In genomic region chr10:112490543-112490942, GRCh38 we compare ENCODE assay signal across 17 cellular contexts. TPM values are rescaled to one million over a fixed set of nuclear protein-coding genes. Genes with fewer than 3 reads are reported as not detected.
DNase-seq lines count a peak whose midpoint lies in the region; ATAC-seq, FAIRE-seq and TF ChIP-seq lines count a peak whose summit lies in the region.
"Had no signal": no experiment of that assay in that cellular context is flagged by ENCODE, and none has a peak within 500 bp of the region (broad histone marks: within the 10 kb centered on the region; RNA-seq: fewer than 3 reads in every experiment).

No MANE protein-coding gene starts in this region.

- H3K4me2 ChIP-seq in A549 = peak overlapping the region; percentile 50
- H3K4me2 ChIP-seq: neural progenitor cell had no signal

- no peak overlapping the region for H3K4me3 ChIP-seq in A549
- H3K4me3 ChIP-seq: neural progenitor cell had no signal

- H3K4me1 ChIP-seq in A549 = peaks cover 14% of the 10 kb centered on the region

- TF ChIP-seq POLR2A in A549 (IDR thresholded peaks at IDR 0.05; ENCODE audit: low read length) = no peak

- CTCF ChIA-PET in A549 (lab: Yijun Ruan, JAX) = interaction anchor here (0.6 kb wide), 1 partner anchor 15 kb away, joined by 3 read pairs; no protein-coding TSS in a partner anchor

- TF ChIP-seq CTCF in A549 (IDR thresholded peaks at IDR 0.05) = no peak

- no peaks in the 10 kb centered on the region for H3K9me3 ChIP-seq in A549

- TF ChIP-seq RAD21 in A549 (conservative IDR thresholded peaks at IDR 0.05 in 1 of 2, IDR thresholded peaks at IDR 0.05 in 1 of 2) = no peak

- 50% methylated on average over 2 of the region's 2 CpGs for WGBS in A549 (ENCODE audit: missing lambda C conversion rate)

- POLR2A ChIA-PET in A549 (lab: Yijun Ruan, JAX) = no interaction called here

- no peak for DNase-seq in A549 (ENCODE audit: low read depth in 1 of 2, low spot score in 1 of 2)
- DNase-seq in HT-29 (ENCODE audit: low spot score) = peak; percentile 68
- DNase-seq in NCI-H2227 (lab: John Stamatoyannopoulos, UW; ENCODE audit: unreplicated experiment) = peak; percentile 20
- peak; percentile 45 for DNase-seq in dermis blood vessel endothelial cell
- DNase-seq in GM19239 (ENCODE audit: insufficient read length, low spot score) = no peak
- DNase-seq in stimulated activated naive CD8-positive, alpha-beta T cell treated with anti-CD3 and anti-CD28 coated beads, Interleukin-15, Interleukin-2, amounts not matched to agents 100 U/mL and 50 U/mL, for 24 hours = no peak
- DNase-seq in ureter (ENCODE audit: low spot score) = no peak
- DNase-seq: Kasumi-1; RPMI8226; stimulated activated naive CD4-positive, alpha-beta T cell had no signal

- ATAC-seq in A549 (no peak), HG02885 (IDR thresholded peaks at IDR 0.05; ENCODE audit: poor library complexity, unreplicated experiment) (no peak)
- no peak for ATAC-seq in stimulated activated naive CD8-positive, alpha-beta T cell treated with anti-CD3 and anti-CD28 coated beads, Interleukin-15, Interleukin-2, amounts not matched to agents 100 U/mL and 50 U/mL, for 24 hours
- ATAC-seq: esophagus mucosa, WTC11 had no signal

- FAIRE-seq in A549 (lab: Jason Lieb, UNC) (no peak), GM19239 (lab: Jason Lieb, UNC) (no peak)
- FAIRE-seq: bronchial epithelial cell, H1, islet of Langerhans had no signal

- H3K27ac ChIP-seq in A549 = no peak overlapping the region
- H3K27ac ChIP-seq: neural progenitor cell had no signal

- TF ChIP-seq EP300 in A549 (IDR thresholded peaks at IDR 0.05) = no peak

TF ChIP-seq in A549, 52 proteins besides CTCF, POLR2A, EP300 and RAD21:
- TF ChIP-seq FOSB (CRISPR knock-in tag; IDR thresholded peaks at IDR 0.05) (no peak), KDM1A (IDR thresholded peaks at IDR 0.05; ENCODE audit: low read depth) (no peak), BHLHE40 (IDR thresholded peaks at IDR 0.05; ENCODE audit: low read depth, low read length) (no peak), ZNF302 (CRISPR knock-in tag; IDR thresholded peaks at IDR 0.05) (no peak), ZC3H11A (IDR thresholded peaks at IDR 0.05) (no peak), POLR2AphosphoS2 (conservative IDR thresholded peaks at IDR 0.05; ENCODE audit: low read length) (no peak), HOXA7 (CRISPR knock-in tag; IDR thresholded peaks at IDR 0.05) (no peak), CHD2 (IDR thresholded peaks at IDR 0.05; ENCODE audit: low read length, partially characterized antibody) (no peak), RARB (CRISPR knock-in tag; IDR thresholded peaks at IDR 0.05) (no peak), ZSCAN20 (CRISPR knock-in tag; IDR thresholded peaks at IDR 0.05) (no peak), PHF8 (IDR thresholded peaks at IDR 0.05; ENCODE audit: borderline replicate concordance, low read depth) (no peak), RNF2 (IDR thresholded peaks at IDR 0.05; ENCODE audit: borderline replicate concordance, low read depth) (no peak), BCL3 (IDR thresholded peaks at IDR 0.05) (no peak), HEYL (CRISPR knock-in tag; IDR thresholded peaks at IDR 0.05) (no peak), KDM5A (IDR thresholded peaks at IDR 0.05) (no peak), SREBF2 (IDR thresholded peaks at IDR 0.05) (no peak)

RNA-seq across cellular contexts. Expression of gene VTI1A, which starts 43.5 kb away (rescaled TPM):
- polyA plus RNA-seq in A549 (2011; rRNA removed) (20.3 and 25.3 TPM in 2 replicates), A549 (2017; fragmentation: RNase III; extraction: RNeasy Plus Mini Kit Qiagen cat#74134 plus additional on column Dnase treatment) (16.7 to 17.2 TPM (median 17.0 TPM) in 3 replicates)
- 6.8 and 7.3 TPM in 2 replicates for polyA plus RNA-seq in A549 (2012; cell fraction: cytosol; rRNA removed)
- polyA plus RNA-seq in A549 (2012; cell fraction: nucleus; rRNA removed) = 10.6 and 19.1 TPM in 2 replicates
- 16.5 and 19.8 TPM in 2 replicates for polyA minus RNA-seq in A549 (2011; rRNA and poly(A)+ RNA removed)
- 24.8 and 30.5 TPM in 2 replicates for total RNA-seq in HT-29 (2014; rRNA removed; shearing (Covaris generic))
- total RNA-seq in dermis blood vessel endothelial cell (28.0 and 41.9 TPM in 2 replicates), ureter (50.4 TPM)

RNA-seq across cellular contexts. Expression of gene ZDHHC6, which starts 43.8 kb away (rescaled TPM):
- polyA plus RNA-seq in A549 (2011; rRNA removed) (43.0 and 57.0 TPM in 2 replicates), A549 (2017; fragmentation: RNase III; extraction: RNeasy Plus Mini Kit Qiagen cat#74134 plus additional on column Dnase treatment) (37.2 to 40.4 TPM (median 38.2 TPM) in 3 replicates)
- 11.6 and 14.2 TPM in 2 replicates for polyA plus RNA-seq in A549 (2012; cell fraction: cytosol; rRNA removed)
- polyA plus RNA-seq in A549 (2012; cell fraction: nucleus; rRNA removed) = 9.9 and 17.5 TPM in 2 replicates
- polyA minus RNA-seq in A549 (2011; rRNA and poly(A)+ RNA removed) = 15.9 and 16.8 TPM in 2 replicates
- 23.1 and 25.1 TPM in 2 replicates for total RNA-seq in HT-29 (2014; rRNA removed; shearing (Covaris generic))
- total RNA-seq in dermis blood vessel endothelial cell (28.4 and 36.6 TPM in 2 replicates), ureter (42.1 TPM)

Comparison
In these comparisons a context has a peak if more than half of its experiments do, and no peak if none do; other contexts are left out.
1. DNase-seq: peak in HT-29 (single experiment), NCI-H2227 (single experiment) and dermis blood vessel endothelial cell (single experiment); none in A549 (0 of 2), GM19239 (single experiment), stimulated activated naive CD8-positive, alpha-beta T cell treated with anti-CD3 and anti-CD28 coated beads, Interleukin-15, Interleukin-2, amounts not matched to agents 100 U/mL and 50 U/mL, for 24 hours (single experiment) and ureter (single experiment).